In genomic region chr16:27232875-27233605, GRCh38 we compare ENCODE assay signal across 10 cellular contexts. TPM values are rescaled to one million over a fixed set of nuclear protein-coding genes. Genes with fewer than 3 reads are reported as not detected.
A peak's percentile ranks its signal among the peaks of the same experiment; 100 is the strongest.
DNase-seq lines count a peak whose midpoint lies in the region; TF ChIP-seq lines count a peak whose summit lies in the region.
"Had no signal": no experiment of that assay in that cellular context is flagged by ENCODE, and none has a peak within 500 bp of the region (broad histone marks: within the 10 kb centered on the region; RNA-seq: fewer than 3 reads in every experiment).

No MANE protein-coding gene starts in this region.

- H3K4me1 ChIP-seq in MM.1S (ENCODE audit: low read length) (peaks cover 28% of the 10 kb centered on the region), adipocyte (ENCODE audit: control insufficient read depth, insufficient read depth, low read length) (peaks cover 11% of the 10 kb centered on the region), prostate gland (replicated peaks) (peaks cover 28% of the 10 kb centered on the region), hepatocyte (ENCODE audit: insufficient read depth) (no peaks in the 10 kb centered on the region)

- H3K9me3 ChIP-seq in MM.1S (replicated peaks; ENCODE audit: insufficient read depth, low read length): no peaks in the 10 kb centered on the region
- H3K9me3 ChIP-seq in adipocyte (ENCODE audit: control insufficient read depth, low read length): no peaks in the 10 kb centered on the region
- H3K9me3 ChIP-seq in prostate gland: no peaks in the 10 kb centered on the region
- H3K9me3 ChIP-seq in hepatocyte (ENCODE audit: low read depth): no peaks in the 10 kb centered on the region

- H3K27me3 ChIP-seq in MM.1S (replicated peaks; ENCODE audit: insufficient read depth, low read length): no peaks in the 10 kb centered on the region
- H3K27me3 ChIP-seq in adipocyte (replicated peaks; ENCODE audit: control insufficient read depth, insufficient read depth, low read length): no peaks in the 10 kb centered on the region
- no peaks in the 10 kb centered on the region for H3K27me3 ChIP-seq in prostate gland (replicated peaks; ENCODE audit: insufficient read depth)
- no peaks in the 10 kb centered on the region for H3K27me3 ChIP-seq in hepatocyte

- H3K4me3 ChIP-seq in MM.1S (ENCODE audit: low read length) (0 out of 2 replicates have a peak overlapping the region, but pooled peaks have one; percentile 19), adipocyte (ENCODE audit: low read length) (no peak overlapping the region), prostate gland (no peak overlapping the region), hepatocyte (no peak overlapping the region)
- H3K4me3 ChIP-seq: lung had no signal

- peaks cover 22% of the 10 kb centered on the region for H3F3A ChIP-seq in MM.1S (ENCODE audit: insufficient read depth, low read length)

- H3K4me3 Mint-ChIP-seq in activated CD4-positive, alpha-beta T cell treated with anti-CD3 and anti-CD28 coated beads, Interleukin-2, amount 10 ng/mL, durations not matched to agents 24 days and 14 days: peak overlapping the region; percentile 77
- no peak overlapping the region for H3K4me3 Mint-ChIP-seq in osteocyte (ENCODE audit: unreplicated experiment)

- no peak for DNase-seq in activated CD4-positive, alpha-beta T cell treated with anti-CD3 and anti-CD28 coated beads, Interleukin-2, amount 10 ng/mL, durations not matched to agents 24 days and 14 days
- DNase-seq in activated CD4-positive, alpha-beta T cell treated with anti-CD3 and anti-CD28 coated beads, Interleukin-2, amount 50 U/mL, for 1 hour: no peak
- DNase-seq in MM.1S (no peak), adipocyte (ENCODE audit: low read depth) (no peak), prostate gland (ENCODE audit: low spot score) (peak; percentile 67), osteocyte (ENCODE audit: extremely low spot score, unreplicated experiment) (no peak), NCI-H82 (lab: John Stamatoyannopoulos, UW) (no peak), hepatocyte (ENCODE audit: low spot score) (no peak)
- DNase-seq: NCI-H2029 had no signal

- TF ChIP-seq CTCF in MM.1S (IDR thresholded peaks at IDR 0.05; ENCODE audit: low read length) (no peak), prostate gland (IDR thresholded peaks at IDR 0.05) (peak in 2 of 4 experiments; percentile 9 to 29), osteocyte (IDR thresholded peaks at IDR 0.05) (no peak), hepatocyte (IDR thresholded peaks at IDR 0.05; ENCODE audit: poor library complexity) (no peak)

- peak overlapping the region; percentile 89 for H3K27ac ChIP-seq in MM.1S (ENCODE audit: low read length)
- peak overlapping the region; percentile 68 to 80 for H3K27ac ChIP-seq in prostate gland
- H3K27ac ChIP-seq in hepatocyte: no peak overlapping the region

- no peaks in the 10 kb centered on the region for H3K27me3 Mint-ChIP-seq in activated CD4-positive, alpha-beta T cell treated with anti-CD3 and anti-CD28 coated beads, Interleukin-2, amount 10 ng/mL, durations not matched to agents 24 days and 14 days
- H3K27me3 Mint-ChIP-seq in osteocyte (ENCODE audit: unreplicated experiment): no peaks in the 10 kb centered on the region

- H4K20me1 ChIP-seq in MM.1S (ENCODE audit: insufficient read depth, low read length): no peaks in the 10 kb centered on the region
- H4K20me1 ChIP-seq in hepatocyte (ENCODE audit: insufficient read depth, poor library complexity, severe bottlenecking): no peaks in the 10 kb centered on the region

- TF ChIP-seq POLR2A in prostate gland (IDR thresholded peaks at IDR 0.05): no peak

- peak overlapping the region; percentile 100 for H3K27ac Mint-ChIP-seq in activated CD4-positive, alpha-beta T cell treated with anti-CD3 and anti-CD28 coated beads, Interleukin-2, amount 10 ng/mL, durations not matched to agents 24 days and 14 days
- H3K27ac Mint-ChIP-seq in osteocyte (ENCODE audit: unreplicated experiment): no peak overlapping the region

- peaks cover 78% of the 10 kb centered on the region for H3K4me1 Mint-ChIP-seq in activated CD4-positive, alpha-beta T cell treated with anti-CD3 and anti-CD28 coated beads, Interleukin-2, amount 10 ng/mL, durations not matched to agents 24 days and 14 days
- H3K4me1 Mint-ChIP-seq in osteocyte (ENCODE audit: unreplicated experiment): peaks cover 27% of the 10 kb centered on the region

- H3K36me3 Mint-ChIP-seq in activated CD4-positive, alpha-beta T cell treated with anti-CD3 and anti-CD28 coated beads, Interleukin-2, amount 10 ng/mL, durations not matched to agents 24 days and 14 days (ENCODE audit: low read depth): peaks cover 47% of the 10 kb centered on the region
- no peaks in the 10 kb centered on the region for H3K36me3 Mint-ChIP-seq in osteocyte (ENCODE audit: unreplicated experiment)

- H3K9ac ChIP-seq in MM.1S (ENCODE audit: low read length): peak overlapping the region; percentile 49; the same call in 1 of the 2 replicates
- peak overlapping the region; percentile 10 for H3K9ac ChIP-seq in adipocyte (ENCODE audit: low read length)

- H3K9me2 ChIP-seq in MM.1S (replicated peaks; ENCODE audit: insufficient read depth, low read length) (no peaks in the 10 kb centered on the region), hepatocyte (replicated peaks; ENCODE audit: insufficient read depth) (no peaks in the 10 kb centered on the region)

- no peaks in the 10 kb centered on the region for H3K36me3 ChIP-seq in MM.1S (replicated peaks; ENCODE audit: insufficient read depth, low read length)
- no peaks in the 10 kb centered on the region for H3K36me3 ChIP-seq in adipocyte (ENCODE audit: control insufficient read depth, insufficient read depth, low read length, severe bottlenecking)
- H3K36me3 ChIP-seq in prostate gland: peaks cover 0 to 5% of the 10 kb centered on the region in 2 donors
- no peaks in the 10 kb centered on the region for H3K36me3 ChIP-seq in hepatocyte (replicated peaks; ENCODE audit: insufficient read depth, low read depth)

- H3K79me2 ChIP-seq in MM.1S (ENCODE audit: low read length) (no peaks in the 10 kb centered on the region), hepatocyte (no peaks in the 10 kb centered on the region)

- H3K4me2 ChIP-seq in MM.1S (ENCODE audit: low read depth, low read length) (peak overlapping the region; percentile 57; the same call in 1 of the 2 replicates), hepatocyte (no peak overlapping the region)

- H3K9me3 Mint-ChIP-seq in activated CD4-positive, alpha-beta T cell treated with anti-CD3 and anti-CD28 coated beads, Interleukin-2, amount 10 ng/mL, durations not matched to agents 24 days and 14 days: no peaks in the 10 kb centered on the region
- no peaks in the 10 kb centered on the region for H3K9me3 Mint-ChIP-seq in osteocyte (ENCODE audit: unreplicated experiment)

- intact Hi-C loops in activated CD4-positive, alpha-beta T cell treated with anti-CD3 and anti-CD28 coated beads, Interleukin-2, amount 10 ng/mL, durations not matched to agents 24 days and 14 days (cut with micrococcal nuclease): loop anchor here (10.0 kb wide), 1 partner anchor 638 kb away; no protein-coding TSS in a partner anchor
- intact Hi-C loops in prostate gland (cut with DNase I): no loop called here

- 51% methylated on average over 14 of the region's 14 CpGs for WGBS in prostate gland
- WGBS in hepatocyte (ENCODE audit: low lambda C conversion rate, missing lambda C conversion rate): 88% methylated on average over 14 of the region's 14 CpGs

- H2AFZ ChIP-seq in MM.1S (ENCODE audit: low read length) (0 out of 2 replicates have a peak overlapping the region, but pooled peaks have one; percentile 57), hepatocyte (no peak overlapping the region)

RNA-seq across cellular contexts. Expression of gene KDM8, which starts 29.7 kb away (rescaled TPM):
- 11.0 and 13.6 TPM in 2 replicates for total RNA-seq in activated CD4-positive, alpha-beta T cell treated with anti-CD3 and anti-CD28 coated beads, Interleukin-2, amount 10 ng/mL, durations not matched to agents 24 days and 14 days
- 10 to 100 TPM in 1 of 2 donors, 1 to 10 TPM in 1; 5.6 to 15.3 TPM for total RNA-seq in prostate gland
- total RNA-seq in osteocyte: 8.3 and 10.3 TPM in 2 replicates
- 7.2 and 11.5 TPM in 2 replicates for total RNA-seq in hepatocyte
- 5.6 and 9.7 TPM in 2 replicates for polyA plus RNA-seq in hepatocyte

RNA-seq across cellular contexts. Expression of gene NSMCE1, which starts 35.5 kb away (rescaled TPM):
- total RNA-seq in activated CD4-positive, alpha-beta T cell treated with anti-CD3 and anti-CD28 coated beads, Interleukin-2, amount 10 ng/mL, durations not matched to agents 24 days and 14 days: 143 and 149 TPM in 2 replicates
- total RNA-seq in prostate gland: 10 to 100 TPM; 55.4 to 71.7 TPM
- 26.4 and 28.3 TPM in 2 replicates for total RNA-seq in osteocyte
- total RNA-seq in hepatocyte: 35.0 and 40.8 TPM in 2 replicates
- 58.2 and 66.3 TPM in 2 replicates for polyA plus RNA-seq in hepatocyte
